In genomic region chr2:68062680-68063387, GRCh38 we compare ENCODE assay signal across 8 cellular contexts. TPM values are rescaled to one million over a fixed set of nuclear protein-coding genes. Genes with fewer than 3 reads are reported as not detected.
DNase-seq lines count a peak whose midpoint lies in the region; ATAC-seq, FAIRE-seq and TF ChIP-seq lines count a peak whose summit lies in the region.

Gene C1D (minus strand): TSS chr2:68063004. CDS start chr2:68047310, 15,694 bp downstream.

- TF ChIP-seq POLR2A in GM15510 (IDR thresholded peaks at IDR 0.05; ENCODE audit: borderline replicate concordance, extremely low read depth, insufficient read length): peak; percentile 76

- intact Hi-C loops in psoas muscle (cut with DNase I): no loop called here

- TF ChIP-seq CTCF in right atrium auricular region (IDR thresholded peaks at IDR 0.05): peak in 1 of 2 donors; percentile 17
- no peak for TF ChIP-seq CTCF in psoas muscle (IDR thresholded peaks at IDR 0.05)

- H3K27me3 ChIP-seq in right atrium auricular region: no peaks in the 10 kb centered on the region
- no peaks in the 10 kb centered on the region for H3K27me3 ChIP-seq in psoas muscle (ENCODE audit: insufficient read depth in 3 of 3, low read length in 2 of 3)

- FAIRE-seq in urothelium cell line (lab: Jason Lieb, UNC): peak; percentile 52

- no peaks in the 10 kb centered on the region for H3K36me3 ChIP-seq in right atrium auricular region
- H3K36me3 ChIP-seq in psoas muscle (ENCODE audit: insufficient read depth in 1 of 2, low read depth in 1 of 2): no peaks in the 10 kb centered on the region

- DNase-seq in NCI-H187 (lab: John Stamatoyannopoulos, UW) (peak; percentile 84 to 89), T-helper 2 cell (peak; percentile 79 to 95 (median 89)), right atrium auricular region (ENCODE audit: low spot score) (peak; percentile 95), psoas muscle (peak; percentile 95 to 97), urothelium cell line (ENCODE audit: low spot score) (peak; percentile 95)

- H3K4me3 ChIP-seq in right atrium auricular region (peak within 1 kb of the TSS; percentile 68 to 82), psoas muscle (peak within 1 kb of the TSS; percentile 90)

- peak within 1 kb of the TSS; percentile 83 for H3K27ac ChIP-seq in angular gyrus (ENCODE audit: low read depth, low read length)
- peak within 1 kb of the TSS; percentile 81 to 84 for H3K27ac ChIP-seq in right atrium auricular region
- H3K27ac ChIP-seq in psoas muscle: peak within 1 kb of the TSS; percentile 94

- H3K4me1 ChIP-seq in right atrium auricular region: peaks cover 0 to 40% of the 10 kb centered on the region in 2 donors
- peaks cover 36% of the 10 kb centered on the region for H3K4me1 ChIP-seq in psoas muscle

- 0 to 1% (median 0%) methylated on average over 34 of the region's 34 CpGs for WGBS in psoas muscle, 3 donors

- no peaks in the 10 kb centered on the region for H3K9me3 ChIP-seq in right atrium auricular region
- no peaks in the 10 kb centered on the region for H3K9me3 ChIP-seq in psoas muscle

- ATAC-seq in HG02885 (IDR thresholded peaks at IDR 0.05; ENCODE audit: poor library complexity, unreplicated experiment) (peak; percentile 97), psoas muscle (peak; percentile 99 to 100 (median 100))

RNA-seq across cellular contexts. Expression of gene C1D, which starts in this region (rescaled TPM):
- total RNA-seq in right atrium auricular region (10 to 100 TPM; 29.2 to 31.1 TPM), psoas muscle (10 to 100 TPM; 13.0 to 18.5 (median 17.8) TPM)
- 10 to 100 TPM; 20.5 to 42.5 (median 27.6) TPM for polyA plus RNA-seq in psoas muscle

Comparison
In these comparisons a context has a peak if more than half of its experiments do, and no peak if none do; other contexts are left out.
1. Peak in every context shown above with its lines: DNase-seq, ATAC-seq, H3K4me3 ChIP-seq and H3K27ac ChIP-seq.